ENCODE assay signal across 13 cellular contexts in genomic region chr2:108616290-108616689, GRCh38.
A peak's percentile ranks its signal among the peaks of the same experiment; 100 is the strongest.
DNase-seq lines count a peak whose midpoint lies in the region; ATAC-seq and TF ChIP-seq lines count a peak whose summit lies in the region.
"Had no signal": no experiment of that assay in that cellular context is flagged by ENCODE, and none has a peak within 500 bp of the region (broad histone marks: within the 10 kb centered on the region; RNA-seq: fewer than 3 reads in every experiment).

No MANE protein-coding gene starts in this region.

- POLR2A ChIA-PET in HEK293 (lab: Yijun Ruan, JAX), result interaction anchor here (0.6 kb wide), 1 partner anchor 13 kb away, joined by 9 read pairs; no protein-coding TSS in a partner anchor
- POLR2A ChIA-PET in CD8-positive, alpha-beta T cell (lab: Charles Lee), result no interaction called here

- no peak for DNase-seq in CD4-positive, CD25-positive, alpha-beta regulatory T cell
- no peak for DNase-seq in body of pancreas
- no peak for DNase-seq in omental fat pad (ENCODE audit: low spot score)
- DNase-seq in CD8-positive, alpha-beta T cell, result no peak
- no peak for DNase-seq in NCI-H1417 treated with DMSO at 0.1 percent for 48 hours (lab: John Stamatoyannopoulos, UW)
- DNase-seq: activated naive CD4-positive, alpha-beta T cell treated with anti-CD3 and anti-CD28 coated beads, Interleukin-2, amount 50 U/mL, for 16 hours; Kasumi-1; kidney; NCI-H187; stimulated activated CD4-positive, alpha-beta T cell treated with anti-CD3 and anti-CD28 coated beads, Interleukin-2, amount 100 ng/mL, for 48 hours; uterus had no signal

- peaks cover 36 to 95% (median 76%) of the 10 kb centered on the region in 4 donors for H3K4me1 Mint-ChIP-seq in CD4-positive, CD25-positive, alpha-beta regulatory T cell
- H3K4me1 Mint-ChIP-seq in nephron, result peaks cover 83% of the 10 kb centered on the region
- H3K4me1 Mint-ChIP-seq in CD8-positive, alpha-beta T cell (ENCODE audit: low read depth), result peaks cover 81% of the 10 kb centered on the region

- TF ChIP-seq CTCF in HEK293 (tag by site-specific recombination; IDR thresholded peaks at IDR 0.05) (no peak), body of pancreas (IDR thresholded peaks at IDR 0.05) (no peak), nephron (IDR thresholded peaks at IDR 0.05; ENCODE audit: unreplicated experiment in 3 of 3) (no peak), omental fat pad (IDR thresholded peaks at IDR 0.05) (no peak)
- no peak for TF ChIP-seq CTCF in CD8-positive, alpha-beta T cell (IDR thresholded peaks at IDR 0.05)

- no peak overlapping the region for H3K4me3 ChIP-seq in CD4-positive, CD25-positive, alpha-beta regulatory T cell (ENCODE audit: low read depth, low read length)
- H3K4me3 ChIP-seq in HEK293 (ENCODE audit: low read depth, low read length) (no peak overlapping the region), body of pancreas (no peak overlapping the region)
- no peak overlapping the region for H3K4me3 ChIP-seq in CD8-positive, alpha-beta T cell (ENCODE audit: low read depth, low read length)
- H3K4me3 ChIP-seq: uterus had no signal

- intact Hi-C loops in body of pancreas (cut with DNase I), result no loop called here
- intact Hi-C loops in CD8-positive, alpha-beta T cell (cut with DNase I, micrococcal nuclease), result no loop called here

- no peaks in the 10 kb centered on the region for H3K36me3 Mint-ChIP-seq in CD4-positive, CD25-positive, alpha-beta regulatory T cell
- no peaks in the 10 kb centered on the region for H3K36me3 Mint-ChIP-seq in nephron (ENCODE audit: low read depth)
- H3K36me3 Mint-ChIP-seq in CD8-positive, alpha-beta T cell, result no peaks in the 10 kb centered on the region

- H3K9me3 ChIP-seq in CD4-positive, CD25-positive, alpha-beta regulatory T cell (ENCODE audit: control insufficient read depth in 2 of 2, low read length in 2 of 2), result no peaks in the 10 kb centered on the region
- H3K9me3 ChIP-seq in HEK293 (ENCODE audit: control insufficient read depth, insufficient read depth, low read depth, low read length) (no peaks in the 10 kb centered on the region), body of pancreas (no peaks in the 10 kb centered on the region)
- no peaks in the 10 kb centered on the region for H3K9me3 ChIP-seq in CD8-positive, alpha-beta T cell (ENCODE audit: low read length)
- H3K9me3 ChIP-seq: uterus had no signal

- H3K27me3 ChIP-seq in CD4-positive, CD25-positive, alpha-beta regulatory T cell (ENCODE audit: control insufficient read depth, insufficient read depth, low read length), result no peaks in the 10 kb centered on the region
- H3K27me3 ChIP-seq in body of pancreas, result no peaks in the 10 kb centered on the region
- no peaks in the 10 kb centered on the region for H3K27me3 ChIP-seq in CD8-positive, alpha-beta T cell (ENCODE audit: insufficient read depth, low read length)
- H3K27me3 ChIP-seq: uterus had no signal

- peak overlapping the region; percentile 6 to 93 (median 86) for H3K27ac Mint-ChIP-seq in CD4-positive, CD25-positive, alpha-beta regulatory T cell
- peak overlapping the region; percentile 65 to 81 (median 76) for H3K27ac Mint-ChIP-seq in nephron
- no peak overlapping the region for H3K27ac Mint-ChIP-seq in CD8-positive, alpha-beta T cell

- CTCF ChIA-PET in HEK293 (lab: Yijun Ruan, JAX), result interaction anchor here (1.9 to 4.7 kb wide), 3 partner anchors 10 to 20 kb away, joined by 7 to 38 read pairs (median 9); no protein-coding TSS in a partner anchor
- CTCF ChIA-PET in CD8-positive, alpha-beta T cell (lab: Charles Lee), result interaction anchor here (1.0 to 10.4 kb wide), 4 partner anchors 8 to 20 kb away, joined by 4 to 200 read pairs (median 5); no protein-coding TSS in a partner anchor

- TF ChIP-seq POLR2A in body of pancreas (IDR thresholded peaks at IDR 0.05), result no peak

- H3K4me3 Mint-ChIP-seq in CD4-positive, CD25-positive, alpha-beta regulatory T cell, result no peak overlapping the region
- H3K4me3 Mint-ChIP-seq in nephron, result no peak overlapping the region
- H3K4me3 Mint-ChIP-seq in CD8-positive, alpha-beta T cell, result no peak overlapping the region

- H3K27me3 Mint-ChIP-seq in CD4-positive, CD25-positive, alpha-beta regulatory T cell, result no peaks in the 10 kb centered on the region
- H3K27me3 Mint-ChIP-seq in nephron (ENCODE audit: low read depth), result no peaks in the 10 kb centered on the region
- no peaks in the 10 kb centered on the region for H3K27me3 Mint-ChIP-seq in CD8-positive, alpha-beta T cell (ENCODE audit: low read depth)

- ATAC-seq in CD4-positive, CD25-positive, alpha-beta regulatory T cell (ENCODE audit: low read depth in 2 of 2), result no peak
- no peak for ATAC-seq in body of pancreas
- no peak for ATAC-seq in omental fat pad (ENCODE audit: low FRiP score)
- no peak for ATAC-seq in CD8-positive, alpha-beta T cell

- peak overlapping the region; percentile 48 for H3K27ac ChIP-seq in CD4-positive, CD25-positive, alpha-beta regulatory T cell (ENCODE audit: insufficient read depth, low read length, poor library complexity, severe bottlenecking)
- peak overlapping the region; percentile 12; the same call in 1 of the 2 replicates for H3K27ac ChIP-seq in HEK293 (ENCODE audit: extremely low read depth, low read depth, low read length)
- peak overlapping the region; percentile 10 to 66 (median 32) for H3K27ac ChIP-seq in body of pancreas
- H3K27ac ChIP-seq in CD8-positive, alpha-beta T cell (ENCODE audit: low read depth, low read length), result no peak overlapping the region

- WGBS in body of pancreas, 2 donors, result 86 to 95% methylated on average over 6 of the region's 6 CpGs

- H3K9me3 Mint-ChIP-seq in CD4-positive, CD25-positive, alpha-beta regulatory T cell, result no peaks in the 10 kb centered on the region
- no peaks in the 10 kb centered on the region for H3K9me3 Mint-ChIP-seq in nephron
- no peaks in the 10 kb centered on the region for H3K9me3 Mint-ChIP-seq in CD8-positive, alpha-beta T cell

- H3K4me1 ChIP-seq in CD4-positive, CD25-positive, alpha-beta regulatory T cell (ENCODE audit: control insufficient read depth, insufficient read depth, low read length, poor library complexity, severe bottlenecking), result peaks cover 93% of the 10 kb centered on the region
- H3K4me1 ChIP-seq in HEK293 (ENCODE audit: control insufficient read depth, insufficient read depth, low read length) (peaks cover 40% of the 10 kb centered on the region), body of pancreas (peaks cover 46% of the 10 kb centered on the region)
- H3K4me1 ChIP-seq in CD8-positive, alpha-beta T cell (ENCODE audit: insufficient read depth, low read length), result peaks cover 43% of the 10 kb centered on the region

- no peaks in the 10 kb centered on the region for H3K36me3 ChIP-seq in CD4-positive, CD25-positive, alpha-beta regulatory T cell (ENCODE audit: control insufficient read depth, insufficient read depth, low read length)
- H3K36me3 ChIP-seq in HEK293 (ENCODE audit: control insufficient read depth in 2 of 2, insufficient read depth in 1 of 2, low read length in 2 of 2) (no peaks in the 10 kb centered on the region), body of pancreas (replicated peaks in 1 of 2; ENCODE audit: insufficient read depth in 1 of 2, low read depth in 2 of 2) (no peaks in the 10 kb centered on the region)
- no peaks in the 10 kb centered on the region for H3K36me3 ChIP-seq in CD8-positive, alpha-beta T cell (ENCODE audit: insufficient read depth, low read length)
- H3K36me3 ChIP-seq: uterus had no signal

TF ChIP-seq in HEK293, 187 proteins besides CTCF, POLR2A, EP300 and RAD21:
- TF ChIP-seq GLI4 (tag by site-specific recombination; IDR thresholded peaks at IDR 0.05), result no peak
- TF ChIP-seq SCRT2 (tag by site-specific recombination; IDR thresholded peaks at IDR 0.05), result no peak
- no peak for TF ChIP-seq ZNF404 (tag by site-specific recombination; IDR thresholded peaks at IDR 0.05)
- peak; percentile 62 for TF ChIP-seq ZNF121 (tag by site-specific recombination; IDR thresholded peaks at IDR 0.05)
- TF ChIP-seq ZFHX2 (tag by site-specific recombination; conservative IDR thresholded peaks at IDR 0.05), result no peak
- TF ChIP-seq ZNF394 (tag by site-specific recombination; IDR thresholded peaks at IDR 0.05; ENCODE audit: borderline replicate concordance), result no peak
- TF ChIP-seq ZNF18 (tag by site-specific recombination; IDR thresholded peaks at IDR 0.05), result no peak
- TF ChIP-seq ZNF214 (tag by site-specific recombination; IDR thresholded peaks at IDR 0.05; ENCODE audit: borderline replicate concordance), result no peak
- no peak for TF ChIP-seq ZNF530 (tag by site-specific recombination; IDR thresholded peaks at IDR 0.05; ENCODE audit: low read depth)
